Comparison of ENCODE assay signal across 2 cellular contexts in the genomic region with DNA sequence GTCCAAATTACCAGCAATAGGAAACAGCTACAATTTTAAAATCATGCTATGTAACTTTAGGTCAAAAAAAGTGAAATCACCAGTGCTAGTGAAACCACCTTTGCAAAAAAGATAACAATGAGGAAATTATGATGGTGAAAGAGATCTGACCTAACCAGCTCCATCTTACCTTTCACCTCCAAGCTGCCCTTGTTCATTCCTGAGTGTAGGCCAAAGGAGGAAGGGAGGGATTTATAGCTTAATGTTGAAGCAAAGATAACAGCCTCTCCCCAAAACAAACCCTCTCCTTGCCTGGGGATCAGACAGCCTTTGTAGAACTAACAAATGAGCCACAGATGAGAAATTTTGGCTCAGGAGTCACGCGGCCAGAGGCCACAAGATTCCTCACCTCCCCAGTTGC.
TF ChIP-seq lines count a peak whose summit lies in the region.

No MANE protein-coding gene starts in this region.

TF ChIP-seq in A549, 52 proteins besides CTCF, POLR2A, EP300 and RAD21 (continued from another document):
- no peak for TF ChIP-seq ZC3H11A (IDR thresholded peaks at IDR 0.05)
- TF ChIP-seq, protein P1, sequence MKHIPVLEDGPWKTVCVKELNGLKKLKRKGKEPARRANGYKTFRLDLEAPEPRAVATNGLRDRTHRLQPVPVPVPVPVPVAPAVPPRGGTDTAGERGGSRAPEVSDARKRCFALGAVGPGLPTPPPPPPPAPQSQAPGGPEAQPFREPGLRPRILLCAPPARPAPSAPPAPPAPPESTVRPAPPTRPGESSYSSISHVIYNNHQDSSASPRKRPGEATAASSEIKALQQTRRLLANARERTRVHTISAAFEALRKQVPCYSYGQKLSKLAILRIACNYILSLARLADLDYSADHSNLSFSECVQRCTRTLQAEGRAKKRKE (CRISPR knock-in tag; IDR thresholded peaks at IDR 0.05; ENCODE audit: low read depth): no peak
- TF ChIP-seq MAFK (IDR thresholded peaks at IDR 0.05; ENCODE audit: partially characterized antibody): no peak
- TF ChIP-seq GATA3 (IDR thresholded peaks at IDR 0.05; ENCODE audit: borderline replicate concordance): no peak
- no peak for TF ChIP-seq CHD2 (IDR thresholded peaks at IDR 0.05; ENCODE audit: low read length, partially characterized antibody)
- TF ChIP-seq, protein P2, sequence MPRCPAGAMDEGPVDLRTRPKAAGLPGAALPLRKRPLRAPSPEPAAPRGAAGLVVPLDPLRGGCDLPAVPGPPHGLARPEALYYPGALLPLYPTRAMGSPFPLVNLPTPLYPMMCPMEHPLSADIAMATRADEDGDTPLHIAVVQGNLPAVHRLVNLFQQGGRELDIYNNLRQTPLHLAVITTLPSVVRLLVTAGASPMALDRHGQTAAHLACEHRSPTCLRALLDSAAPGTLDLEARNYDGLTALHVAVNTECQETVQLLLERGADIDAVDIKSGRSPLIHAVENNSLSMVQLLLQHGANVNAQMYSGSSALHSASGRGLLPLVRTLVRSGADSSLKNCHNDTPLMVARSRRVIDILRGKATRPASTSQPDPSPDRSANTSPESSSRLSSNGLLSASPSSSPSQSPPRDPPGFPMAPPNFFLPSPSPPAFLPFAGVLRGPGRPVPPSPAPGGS (IDR thresholded peaks at IDR 0.05): no peak
- TF ChIP-seq, protein P3, sequence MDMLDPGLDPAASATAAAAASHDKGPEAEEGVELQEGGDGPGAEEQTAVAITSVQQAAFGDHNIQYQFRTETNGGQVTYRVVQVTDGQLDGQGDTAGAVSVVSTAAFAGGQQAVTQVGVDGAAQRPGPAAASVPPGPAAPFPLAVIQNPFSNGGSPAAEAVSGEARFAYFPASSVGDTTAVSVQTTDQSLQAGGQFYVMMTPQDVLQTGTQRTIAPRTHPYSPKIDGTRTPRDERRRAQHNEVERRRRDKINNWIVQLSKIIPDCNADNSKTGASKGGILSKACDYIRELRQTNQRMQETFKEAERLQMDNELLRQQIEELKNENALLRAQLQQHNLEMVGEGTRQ (IDR thresholded peaks at IDR 0.05): no peak
- TF ChIP-seq, protein P4, sequence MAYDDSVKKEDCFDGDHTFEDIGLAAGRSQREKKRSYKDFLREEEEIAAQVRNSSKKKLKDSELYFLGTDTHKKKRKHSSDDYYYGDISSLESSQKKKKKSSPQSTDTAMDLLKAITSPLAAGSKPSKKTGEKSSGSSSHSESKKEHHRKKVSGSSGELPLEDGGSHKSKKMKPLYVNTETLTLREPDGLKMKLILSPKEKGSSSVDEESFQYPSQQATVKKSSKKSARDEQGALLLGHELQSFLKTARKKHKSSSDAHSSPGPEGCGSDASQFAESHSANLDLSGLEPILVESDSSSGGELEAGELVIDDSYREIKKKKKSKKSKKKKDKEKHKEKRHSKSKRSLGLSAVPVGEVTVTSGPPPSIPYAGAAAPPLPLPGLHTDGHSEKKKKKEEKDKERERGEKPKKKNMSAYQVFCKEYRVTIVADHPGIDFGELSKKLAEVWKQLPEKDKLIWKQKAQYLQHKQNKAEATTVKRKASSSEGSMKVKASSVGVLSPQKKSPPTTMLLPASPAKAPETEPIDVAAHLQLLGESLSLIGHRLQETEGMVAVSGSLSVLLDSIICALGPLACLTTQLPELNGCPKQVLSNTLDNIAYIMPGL (CRISPR knock-in tag; IDR thresholded peaks at IDR 0.05; ENCODE audit: borderline replicate concordance): no peak

TF ChIP-seq in H1, 55 proteins besides CTCF, POLR2A, EP300 and RAD21 (continued from another document):
- TF ChIP-seq, protein P5, sequence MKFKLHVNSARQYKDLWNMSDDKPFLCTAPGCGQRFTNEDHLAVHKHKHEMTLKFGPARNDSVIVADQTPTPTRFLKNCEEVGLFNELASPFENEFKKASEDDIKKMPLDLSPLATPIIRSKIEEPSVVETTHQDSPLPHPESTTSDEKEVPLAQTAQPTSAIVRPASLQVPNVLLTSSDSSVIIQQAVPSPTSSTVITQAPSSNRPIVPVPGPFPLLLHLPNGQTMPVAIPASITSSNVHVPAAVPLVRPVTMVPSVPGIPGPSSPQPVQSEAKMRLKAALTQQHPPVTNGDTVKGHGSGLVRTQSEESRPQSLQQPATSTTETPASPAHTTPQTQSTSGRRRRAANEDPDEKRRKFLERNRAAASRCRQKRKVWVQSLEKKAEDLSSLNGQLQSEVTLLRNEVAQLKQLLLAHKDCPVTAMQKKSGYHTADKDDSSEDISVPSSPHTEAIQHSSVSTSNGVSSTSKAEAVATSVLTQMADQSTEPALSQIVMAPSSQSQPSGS (IDR thresholded peaks at IDR 0.05; ENCODE audit: low read length): no peak
- TF ChIP-seq CREB1 (IDR thresholded peaks at IDR 0.05) (no peak), NANOG (IDR thresholded peaks at IDR 0.05; ENCODE audit: insufficient read depth, low read depth, low read length, poor library complexity, severe bottlenecking) (no peak), RNF2 (IDR thresholded peaks at IDR 0.05; ENCODE audit: borderline replicate concordance, low read depth, low read length, missing control alignments, poor library complexity, severe bottlenecking) (no peak), TEAD4 (IDR thresholded peaks at IDR 0.05; ENCODE audit: low read depth, low read length) (no peak), SUZ12 (IDR thresholded peaks at IDR 0.05; ENCODE audit: low read length) (no peak), CEBPB (IDR thresholded peaks at IDR 0.05; ENCODE audit: low read depth, low read length) (no peak), SP2 (IDR thresholded peaks at IDR 0.05; ENCODE audit: low read length) (no peak), NRF1 (IDR thresholded peaks at IDR 0.05; ENCODE audit: low read depth, low read length) (no peak), CBX8 (IDR thresholded peaks at IDR 0.05; ENCODE audit: borderline replicate concordance, low read depth, low read length) (no peak), TAF7 (optimal IDR thresholded peaks at IDR 0.05; ENCODE audit: borderline replicate concordance, low read depth, low read length) (no peak), SIX5 (IDR thresholded peaks at IDR 0.05; ENCODE audit: low read depth, low read length) (no peak)
